Comparison of ENCODE assay signal across 1 cellular context in genomic region chr5:1564182-1564748, GRCh38.
TF ChIP-seq lines count a peak whose summit lies in the region.

No MANE protein-coding gene starts in this region.

TF ChIP-seq in HepG2, 621 proteins besides CTCF, POLR2A, EP300 and RAD21 (continued from another document and continues in another):
- TF ChIP-seq POGK (CRISPR knock-in tag; conservative IDR thresholded peaks at IDR 0.05) (no peak), ZNF20 (CRISPR knock-in tag; IDR thresholded peaks at IDR 0.05) (no peak), CSRNP1 (CRISPR knock-in tag; IDR thresholded peaks at IDR 0.05) (no peak; the same call in 1 of the 2 replicates), PITX1 (CRISPR knock-in tag; IDR thresholded peaks at IDR 0.05) (peak; percentile 50; the same call in 1 of the 2 replicates), ZNF382 (CRISPR knock-in tag; IDR thresholded peaks at IDR 0.05; ENCODE audit: borderline replicate concordance) (no peak), NCOA2 (CRISPR knock-in tag; IDR thresholded peaks at IDR 0.05) (peak; percentile 73), ASH2L (IDR thresholded peaks at IDR 0.05; ENCODE audit: insufficient read length, low read depth, low read length) (no peak), PATZ1 (CRISPR knock-in tag; IDR thresholded peaks at IDR 0.05) (peak; percentile 60; the same call in 1 of the 2 replicates), ZFAT (CRISPR knock-in tag; conservative IDR thresholded peaks at IDR 0.05) (no peak), GATAD2A (CRISPR knock-in tag; IDR thresholded peaks at IDR 0.05) (peak; percentile 52; the same call in 1 of the 2 replicates), NR2F2 (IDR thresholded peaks at IDR 0.05; ENCODE audit: borderline replicate concordance, low read depth) (peak; percentile 49; the same call in 1 of the 2 replicates), ZNF572 (CRISPR knock-in tag; IDR thresholded peaks at IDR 0.05) (peak; percentile 49; the same call in 1 of the 2 replicates), HOXD1 (CRISPR knock-in tag; IDR thresholded peaks at IDR 0.05) (no peak), TP53 (CRISPR knock-in tag; conservative IDR thresholded peaks at IDR 0.05) (no peak), ZBTB40 (IDR thresholded peaks at IDR 0.05) (no peak), ZBTB40 (CRISPR knock-in tag; IDR thresholded peaks at IDR 0.05) (peak; percentile 17; the same call in 1 of the 2 replicates), ZSCAN25 (CRISPR knock-in tag; IDR thresholded peaks at IDR 0.05) (peak; percentile 78; the same call in 1 of the 2 replicates), ZNF205 (CRISPR knock-in tag; IDR thresholded peaks at IDR 0.05) (0 out of 2 replicates have a peak, but pooled peaks have one; percentile 28), ZSCAN12 (CRISPR knock-in tag; IDR thresholded peaks at IDR 0.05) (no peak), ZNF567 (CRISPR knock-in tag; IDR thresholded peaks at IDR 0.05; ENCODE audit: borderline replicate concordance) (0 out of 2 replicates have a peak, but pooled peaks have one; percentile 71), ZNF609 (CRISPR knock-in tag; IDR thresholded peaks at IDR 0.05; ENCODE audit: borderline replicate concordance) (peak; percentile 34; the same call in 1 of the 2 replicates), ZC3H13 (CRISPR knock-in tag; IDR thresholded peaks at IDR 0.05) (peak; percentile 69), GATAD1 (CRISPR knock-in tag; IDR thresholded peaks at IDR 0.05) (no peak), ZFP82 (CRISPR knock-in tag; IDR thresholded peaks at IDR 0.05; ENCODE audit: borderline replicate concordance) (no peak), ZGPAT (CRISPR knock-in tag; IDR thresholded peaks at IDR 0.05) (peak; percentile 80), ZNF562 (CRISPR knock-in tag; IDR thresholded peaks at IDR 0.05; ENCODE audit: borderline replicate concordance) (no peak), PHF8 (CRISPR knock-in tag; IDR thresholded peaks at IDR 0.05) (peak; percentile 14; the same call in 1 of the 2 replicates), ZBTB10 (CRISPR knock-in tag; IDR thresholded peaks at IDR 0.05; ENCODE audit: borderline replicate concordance) (peak; percentile 62; the same call in 1 of the 2 replicates), ZFP36L1 (CRISPR knock-in tag; IDR thresholded peaks at IDR 0.05) (no peak), ZNF724P (CRISPR knock-in tag; IDR thresholded peaks at IDR 0.05; ENCODE audit: borderline replicate concordance) (no peak), HDAC1 (CRISPR knock-in tag; IDR thresholded peaks at IDR 0.05) (peak; percentile 55; the same call in 1 of the 2 replicates), ZBTB7A (CRISPR knock-in tag; IDR thresholded peaks at IDR 0.05) (0 out of 2 replicates have a peak, but pooled peaks have one; percentile 19), POLR2AphosphoS5 (IDR thresholded peaks at IDR 0.05; ENCODE audit: low read depth, low read length) (peak; percentile 32; the same call in 1 of the 2 replicates)
